ENCODE assay signal across 33 cellular contexts in the genomic region with DNA sequence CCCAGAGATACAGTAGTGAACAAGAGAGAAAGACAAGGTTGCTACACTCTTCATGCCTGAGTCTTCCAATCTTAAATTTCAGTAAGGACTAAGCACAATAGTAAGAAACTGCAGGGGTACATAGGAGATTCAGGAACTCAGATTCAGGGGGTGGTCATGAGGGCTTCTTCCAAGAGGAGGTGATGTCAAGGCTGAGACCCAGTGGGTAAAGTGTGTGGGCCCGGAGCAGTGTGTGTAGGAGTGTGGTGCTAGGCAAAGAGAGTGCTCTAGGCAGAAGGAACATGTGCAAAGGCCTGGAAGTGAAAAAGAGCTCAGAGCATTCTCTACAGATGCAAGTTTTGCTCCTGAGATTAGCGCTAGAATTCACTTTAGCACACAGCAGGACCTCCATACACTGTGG.
"Had no signal": no experiment of that assay in that cellular context is flagged by ENCODE, and none has a peak within 500 bp of the region (broad histone marks: within the 10 kb centered on the region; RNA-seq: fewer than 3 reads in every experiment).

No MANE protein-coding gene starts in this region.

- H3K9me3 Mint-ChIP-seq: activated CD4-positive, alpha-beta memory T cell treated with anti-CD3 and anti-CD28 coated beads, Interleukin-2, amount 10 ng/mL, durations not matched to agents 7 days and 5 days; activated CD4-positive, alpha-beta T cell treated with anti-CD3 and anti-CD28 coated beads, Interleukin-2, amount 10 ng/mL, durations not matched to agents 7 days and 5 days; activated naive CD4-positive, alpha-beta T cell treated with anti-CD3 and anti-CD28 coated beads, Interleukin-2, amount 50 U/mL, for 24 hours; activated naive CD8-positive, alpha-beta T cell treated with anti-CD3 and anti-CD28 coated beads, Interleukin-2, amount 10 ng/mL, durations not matched to agents 7 days and 5 days; activated naive CD8-positive, alpha-beta T cell treated with anti-CD3 and anti-CD28 coated beads, Interleukin-2, amount 50 U/mL, for 24 hours; activated T-cell treated with anti-CD3 and anti-CD28 coated beads, Interleukin-2, amount 50 U/mL, for 24 hours; activated T-helper 2 cell treated with anti-CD3 and anti-CD28 coated beads, Interferon-gamma antibody, Interleukin-2, Interleukin-4, amounts not matched to agents 10 μg/mL and 5 μg/mL and 100 μg/mL, durations not matched to agents 14 hours and 24 hours and 36 hours; brain; central memory CD8-positive, alpha-beta T cell; T-helper 1 cell treated with Interleukin-12 subunit alpha and Interleukin-12 subunit beta and Interleukin-4 antibody, amounts not matched to agents 30 μg/mL and 1 μg/mL, for 36 hours; T-helper 2 cell treated with Interferon-gamma antibody and Interleukin-4, amounts not matched to agents 5 μg/mL and 100 μg/mL, for 36 hours had no signal

- H3K27ac ChIP-seq: ascending aorta, cardiac muscle cell, VCaP had no signal

- H3K9me3 ChIP-seq: ascending aorta had no signal

- ATAC-seq: activated CD4-positive, alpha-beta T cell treated with anti-CD3 and anti-CD28 coated beads for 36 hours; activated CD4-positive, CD25-positive, alpha-beta regulatory T cell treated with anti-CD3 and anti-CD28 coated beads, Interleukin-2, amount 50 U/mL, for 24 hours; activated CD8-positive, alpha-beta T cell treated with anti-CD3 and anti-CD28 coated beads, Interleukin-2, amount 10 ng/mL, durations not matched to agents 7 days and 5 days; activated naive CD8-positive, alpha-beta T cell treated with anti-CD3 and anti-CD28 coated beads, Interleukin-2, amount 50 U/mL, for 24 hours had no signal

- H3K36me3 Mint-ChIP-seq: activated naive CD4-positive, alpha-beta T cell treated with anti-CD3 and anti-CD28 coated beads, Interleukin-2, amount 50 U/mL, for 24 hours; activated naive CD8-positive, alpha-beta T cell; activated naive CD8-positive, alpha-beta T cell treated with anti-CD3 and anti-CD28 coated beads, Interleukin-2, amount 10 ng/mL, durations not matched to agents 7 days and 5 days; brain had no signal

- H3K4me3 Mint-ChIP-seq: activated CD4-positive, alpha-beta memory T cell treated with anti-CD3 and anti-CD28 coated beads, Interleukin-2, amount 10 ng/mL, durations not matched to agents 7 days and 5 days; activated CD4-positive, alpha-beta T cell treated with anti-CD3 and anti-CD28 coated beads for 36 hours; activated CD4-positive, alpha-beta T cell treated with anti-CD3 and anti-CD28 coated beads, Interleukin-2, amount 10 ng/mL, durations not matched to agents 7 days and 5 days; activated CD8-positive, alpha-beta T cell treated with anti-CD3 and anti-CD28 coated beads, Interleukin-2, amount 10 ng/mL, durations not matched to agents 7 days and 5 days; activated naive CD4-positive, alpha-beta T cell treated with anti-CD3 and anti-CD28 coated beads, Interleukin-2, amount 50 U/mL, for 24 hours; activated naive CD8-positive, alpha-beta T cell; activated naive CD8-positive, alpha-beta T cell treated with anti-CD3 and anti-CD28 coated beads, Interleukin-2, amount 10 ng/mL, durations not matched to agents 7 days and 5 days; activated naive CD8-positive, alpha-beta T cell treated with anti-CD3 and anti-CD28 coated beads, Interleukin-2, amount 50 U/mL, for 24 hours; activated T-cell treated with anti-CD3 and anti-CD28 coated beads, Interleukin-2, amount 50 U/mL, for 24 hours; brain; central memory CD8-positive, alpha-beta T cell; T-helper 1 cell treated with Interleukin-12 subunit alpha and Interleukin-12 subunit beta and Interleukin-4 antibody, amounts not matched to agents 30 μg/mL and 1 μg/mL, for 36 hours; T-helper 2 cell treated with Interferon-gamma antibody and Interleukin-4, amounts not matched to agents 5 μg/mL and 100 μg/mL, for 36 hours had no signal

- H3K36me3 ChIP-seq: ascending aorta, cardiac muscle cell had no signal

- H3K4me3 ChIP-seq: ascending aorta, cardiac muscle cell had no signal

- H3K27me3 ChIP-seq: ascending aorta, cardiac muscle cell had no signal

- H3K4me1 Mint-ChIP-seq: activated CD4-positive, alpha-beta memory T cell treated with anti-CD3 and anti-CD28 coated beads, Interleukin-2, amount 10 ng/mL, durations not matched to agents 7 days and 5 days; activated CD4-positive, alpha-beta T cell treated with anti-CD3 and anti-CD28 coated beads, Interleukin-2, amount 10 ng/mL, durations not matched to agents 7 days and 5 days had no signal

- H3K4me1 ChIP-seq: ascending aorta had no signal

- DNase-seq: activated CD4-positive, alpha-beta memory T cell treated with anti-CD3 and anti-CD28 coated beads, Interleukin-2, amount 10 ng/mL, durations not matched to agents 7 days and 5 days; activated CD4-positive, alpha-beta T cell treated with anti-CD3 and anti-CD28 coated beads for 1 hour; activated CD4-positive, alpha-beta T cell treated with anti-CD3 and anti-CD28 coated beads for 36 hours; activated CD4-positive, alpha-beta T cell treated with anti-CD3 and anti-CD28 coated beads for 48 hours; activated CD4-positive, alpha-beta T cell treated with anti-CD3 and anti-CD28 coated beads, Interleukin-2, amount 10 ng/mL, durations not matched to agents 7 days and 5 days; activated CD4-positive, alpha-beta T cell treated with anti-CD3 and anti-CD28 coated beads, Interleukin-2, amount 50 U/mL, for 48 hours; activated CD4-positive, CD25-positive, alpha-beta regulatory T cell; activated CD8-positive, alpha-beta memory T cell treated with anti-CD3 and anti-CD28 coated beads, Interleukin-2, amount 50 U/mL, for 48 hours; activated CD8-positive, alpha-beta T cell treated with anti-CD3 and anti-CD28 coated beads, Interleukin-2, amount 10 ng/mL, durations not matched to agents 7 days and 5 days; activated effector memory CD4-positive, alpha-beta T cell treated with Interleukin-2 at 50 U/mL for 16 hours; activated gamma-delta T cell; activated naive CD4-positive, alpha-beta T cell treated with Interleukin-2 at 50 U/mL for 16 hours; activated naive CD8-positive, alpha-beta T cell treated with anti-CD3 and anti-CD28 coated beads, Interleukin-2, amount 10 ng/mL, durations not matched to agents 7 days and 5 days; activated naive CD8-positive, alpha-beta T cell treated with anti-CD3 and anti-CD28 coated beads, Interleukin-2, amount 50 U/mL, for 24 hours; activated T-cell treated with anti-CD3 and anti-CD28 coated beads, Interleukin-2, amount 50 U/mL, for 24 hours; activated T-cell treated with anti-CD3 and anti-CD28 coated beads, Interleukin-2, amount 50 U/mL, for 48 hours; amygdala; anterior cingulate cortex; caudate nucleus; T-helper 1 cell; T-helper 2 cell; T-helper 9 cell had no signal

- H3K27me3 Mint-ChIP-seq: activated CD4-positive, alpha-beta T cell treated with anti-CD3 and anti-CD28 coated beads, Interleukin-2, amount 10 ng/mL, durations not matched to agents 7 days and 5 days; activated naive CD4-positive, alpha-beta T cell treated with anti-CD3 and anti-CD28 coated beads, Interleukin-2, amount 50 U/mL, for 24 hours; activated naive CD8-positive, alpha-beta T cell; activated naive CD8-positive, alpha-beta T cell treated with anti-CD3 and anti-CD28 coated beads, Interleukin-2, amount 50 U/mL, for 24 hours; activated T-cell treated with anti-CD3 and anti-CD28 coated beads, Interleukin-2, amount 50 U/mL, for 24 hours; brain; central memory CD8-positive, alpha-beta T cell had no signal

- H3K27ac Mint-ChIP-seq: activated CD4-positive, alpha-beta memory T cell treated with anti-CD3 and anti-CD28 coated beads, Interleukin-2, amount 10 ng/mL, durations not matched to agents 7 days and 5 days; activated CD4-positive, alpha-beta T cell treated with anti-CD3 and anti-CD28 coated beads for 36 hours; activated CD4-positive, alpha-beta T cell treated with anti-CD3 and anti-CD28 coated beads, Interleukin-2, amount 10 ng/mL, durations not matched to agents 7 days and 5 days; activated CD8-positive, alpha-beta T cell treated with anti-CD3 and anti-CD28 coated beads, Interleukin-2, amount 10 ng/mL, durations not matched to agents 7 days and 5 days; activated naive CD4-positive, alpha-beta T cell treated with anti-CD3 and anti-CD28 coated beads, Interleukin-2, amount 50 U/mL, for 24 hours; activated naive CD8-positive, alpha-beta T cell; activated naive CD8-positive, alpha-beta T cell treated with anti-CD3 and anti-CD28 coated beads, Interleukin-2, amount 10 ng/mL, durations not matched to agents 7 days and 5 days; activated naive CD8-positive, alpha-beta T cell treated with anti-CD3 and anti-CD28 coated beads, Interleukin-2, amount 50 U/mL, for 24 hours; activated T-cell treated with anti-CD3 and anti-CD28 coated beads, Interleukin-2, amount 50 U/mL, for 24 hours; activated T-helper 2 cell treated with anti-CD3 and anti-CD28 coated beads, Interferon-gamma antibody, Interleukin-2, Interleukin-4, amounts not matched to agents 10 μg/mL and 5 μg/mL and 100 μg/mL, durations not matched to agents 14 hours and 24 hours and 36 hours; brain; T-helper 1 cell treated with Interleukin-12 subunit alpha and Interleukin-12 subunit beta and Interleukin-4 antibody, amounts not matched to agents 30 μg/mL and 1 μg/mL, for 36 hours; T-helper 2 cell treated with Interferon-gamma antibody and Interleukin-4, amounts not matched to agents 5 μg/mL and 100 μg/mL, for 36 hours had no signal
